In genomic region chr13:67392014-67392413, GRCh38 we compare ENCODE assay signal across 31 cellular contexts.
"Had no signal": no experiment of that assay in that cellular context is flagged by ENCODE, and none has a peak within 500 bp of the region (broad histone marks: within the 10 kb centered on the region; RNA-seq: fewer than 3 reads in every experiment).

No MANE protein-coding gene starts in this region.

- H3K27ac ChIP-seq: adrenal gland, ascending aorta, body of pancreas, brain microvascular endothelial cell, breast epithelium, cardiac muscle cell had no signal

- H3K9me3 ChIP-seq: adrenal gland, ascending aorta, body of pancreas, breast epithelium had no signal

- ATAC-seq: activated naive CD4-positive, alpha-beta T cell treated with anti-CD3 and anti-CD28 coated beads, Interleukin-2, amount 50 U/mL, for 72 hours; activated naive CD8-positive, alpha-beta T cell treated with anti-CD3 and anti-CD28 coated beads, Interleukin-2, amount 50 U/mL, for 24 hours; activated T-cell treated with anti-CD3 and anti-CD28 coated beads, Interleukin-2, amount 50 U/mL, for 4 hours; activated T-cell treated with anti-CD3 and anti-CD28 coated beads, Interleukin-2, amount 50 U/mL, for 72 hours; activated T-helper 17 cell treated with anti-CD3 and anti-CD28 coated beads, Interleukin-2, amount 50 U/mL, for 72 hours; body of pancreas had no signal

- H3K36me3 ChIP-seq: adrenal gland, ascending aorta, brain microvascular endothelial cell, breast epithelium, cardiac muscle cell had no signal

- H3K4me1 ChIP-seq: adrenal gland, ascending aorta, body of pancreas, breast epithelium had no signal

- DNase-seq: activated effector memory CD4-positive, alpha-beta T cell treated with anti-CD3 and anti-CD28 coated beads, Interleukin-2, amount 50 U/mL, for 16 hours; activated effector memory CD4-positive, alpha-beta T cell treated with Interleukin-2 at 50 U/mL for 16 hours; activated gamma-delta T cell; activated gamma-delta T cell treated with Interleukin-2 at 50 U/mL for 16 hours; activated naive CD4-positive, alpha-beta T cell; activated naive CD4-positive, alpha-beta T cell treated with anti-CD3 and anti-CD28 coated beads for 36 hours; activated naive CD4-positive, alpha-beta T cell treated with anti-CD3 and anti-CD28 coated beads, Interleukin-2, amount 10 ng/mL, durations not matched to agents 7 days and 5 days; activated naive CD4-positive, alpha-beta T cell treated with anti-CD3 and anti-CD28 coated beads, Interleukin-2, amount 50 U/mL, for 16 hours; activated naive CD4-positive, alpha-beta T cell treated with Interleukin-2 at 50 U/mL for 16 hours; activated naive CD8-positive, alpha-beta T cell treated with anti-CD3 and anti-CD28 coated beads for 36 hours; activated naive CD8-positive, alpha-beta T cell treated with anti-CD3 and anti-CD28 coated beads, Interleukin-2, amount 10 ng/mL, durations not matched to agents 7 days and 5 days; activated naive CD8-positive, alpha-beta T cell treated with anti-CD3 and anti-CD28 coated beads, Interleukin-2, amount 50 U/mL, for 24 hours; activated T-cell treated with anti-CD3 and anti-CD28 coated beads, Interleukin-2, amount 50 U/mL, for 24 hours; activated T-cell treated with anti-CD3 and anti-CD28 coated beads, Interleukin-2, amount 50 U/mL, for 4 hours; activated T-cell treated with anti-CD3 and anti-CD28 coated beads, Interleukin-2, amount 50 U/mL, for 48 hours; activated T-cell treated with anti-CD3 and anti-CD28 coated beads, Interleukin-2, amount 50 U/mL, for 72 hours; adrenal gland; amniotic stem cell; amygdala; anterior cingulate cortex; aorta; body of pancreas; brain microvascular endothelial cell; caudate nucleus; central memory CD4-positive, alpha-beta T cell; cerebellar nuclear complex had no signal

- H3K4me3 ChIP-seq: adrenal gland, ascending aorta, body of pancreas, breast epithelium, cardiac muscle cell had no signal

- H3K27me3 ChIP-seq: adrenal gland, ascending aorta, body of pancreas, brain microvascular endothelial cell, breast epithelium, cardiac muscle cell had no signal
